ENCODE assay signal across 8 cellular contexts in the genomic region with DNA sequence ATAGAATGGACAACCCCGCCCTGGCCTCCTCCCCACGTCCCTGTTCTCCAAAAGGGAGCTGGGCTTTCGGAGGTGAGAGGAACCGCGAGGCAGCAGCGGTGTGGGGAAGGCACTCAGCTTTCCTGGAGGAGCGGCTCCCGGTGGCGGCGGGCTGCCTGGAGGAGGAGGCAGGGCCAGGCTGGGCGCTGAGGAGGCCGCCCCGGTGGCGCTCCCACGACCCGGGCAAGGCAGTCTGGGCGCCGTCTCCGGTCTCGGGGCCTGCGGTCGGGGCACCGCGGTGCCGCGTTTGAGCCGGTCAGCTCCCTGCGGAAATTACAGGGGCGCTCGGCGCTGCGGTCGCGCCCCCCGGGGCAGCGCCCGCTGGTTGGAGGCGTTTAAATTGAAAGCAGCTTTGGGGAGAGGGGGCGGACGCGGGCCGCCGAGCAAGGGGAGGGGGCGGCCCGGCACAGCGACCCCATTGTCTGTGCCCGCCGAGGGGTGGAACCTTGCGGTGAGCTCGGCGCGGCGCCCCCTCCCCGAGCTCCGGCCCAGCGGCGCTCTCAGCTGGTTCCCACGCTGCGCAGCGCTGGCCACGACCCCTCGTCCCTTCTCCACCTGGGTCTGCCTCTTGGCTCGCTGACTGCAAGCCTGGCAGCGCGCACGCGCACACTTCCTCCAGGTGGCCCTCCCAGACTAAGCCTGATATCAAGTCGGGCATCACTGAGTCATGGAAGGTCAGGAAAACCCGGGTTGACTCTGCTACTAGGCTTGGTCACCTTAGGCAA. TPM values are rescaled to one million over a fixed set of nuclear protein-coding genes. Genes with fewer than 3 reads are reported as not detected.
A peak's percentile ranks its signal among the peaks of the same experiment; 100 is the strongest.
DNase-seq lines count a peak whose midpoint lies in the region; ATAC-seq and TF ChIP-seq lines count a peak whose summit lies in the region.

No MANE protein-coding gene starts in this region.

- H3K36me3 ChIP-seq in heart left ventricle (no peaks in the 10 kb centered on the region), mammary epithelial cell (ENCODE audit: insufficient read depth, low read length) (no peaks in the 10 kb centered on the region), thoracic aorta (no peaks in the 10 kb centered on the region)

- peak overlapping the region; percentile 22 for H2AFZ ChIP-seq in mammary epithelial cell (ENCODE audit: low read depth, low read length)

- H3K4me3 ChIP-seq in heart left ventricle (peak overlapping the region in 1 of 12 donors; percentile 12), mammary epithelial cell (replicated peaks in 1 of 3; ENCODE audit: insufficient read depth in 1 of 3, low read depth in 2 of 3, low read length in 3 of 3) (no peak overlapping the region), thoracic aorta (peak overlapping the region; percentile 25)

- H3K4me1 ChIP-seq in heart left ventricle (peaks cover 0 to 10% (median 0%) of the 10 kb centered on the region in 12 donors), mammary epithelial cell (ENCODE audit: insufficient read depth, low read length) (peaks cover 7% of the 10 kb centered on the region), thoracic aorta (ENCODE audit: control insufficient read depth in 1 of 2, low read depth in 2 of 2) (peaks cover 0 to 9% of the 10 kb centered on the region in 2 donors)

- ATAC-seq in Right ventricle myocardium inferior (no peak), heart left ventricle (no peak), naive B cell (ENCODE audit: low read depth in 2 of 2) (no peak), thoracic aorta (ENCODE audit: insufficient number of reproducible peaks, low FRiP score, low read depth) (no peak)

- intact Hi-C loops in Right ventricle myocardium inferior (cut with DNase I) (no loop called here), heart left ventricle (cut with DNase I) (no loop called here), mammary epithelial cell (cut with micrococcal nuclease) (no loop called here)

- TF ChIP-seq POLR2A in heart left ventricle (IDR thresholded peaks at IDR 0.05), result no peak

- peak overlapping the region in 5 of 8 donors; percentile 42 to 82 (median 53) for H3K4me3 Mint-ChIP-seq in naive B cell

- in situ Hi-C loops in mammary epithelial cell (cut with MboI; ENCODE audit: low sequenced_read_pairs in 2 of 2), result no loop called here

- H3K9me3 ChIP-seq in heart left ventricle (no peaks in the 10 kb centered on the region), mammary epithelial cell (replicated peaks; ENCODE audit: insufficient read depth, low read length) (no peaks in the 10 kb centered on the region), thoracic aorta (no peaks in the 10 kb centered on the region)

- DNase-seq in Right ventricle myocardium inferior (ENCODE audit: missing footprints) (peak; percentile 48), heart left ventricle (no peak), mammary epithelial cell (peak; percentile 80), naive B cell (no peak), thoracic aorta (ENCODE audit: low spot score) (no peak), NCI-H128 (lab: John Stamatoyannopoulos, UW; ENCODE audit: unreplicated experiment) (no peak), pons (ENCODE audit: low spot score) (no peak)
- no peak for DNase-seq in effector CD4-positive, alpha-beta T cell

- H3K27me3 ChIP-seq in heart left ventricle (peaks cover 30 to 92% (median 68%) of the 10 kb centered on the region in 9 donors), mammary epithelial cell (ENCODE audit: insufficient read depth, low read length) (peaks cover 9% of the 10 kb centered on the region), thoracic aorta (replicated peaks; ENCODE audit: insufficient read depth) (peaks cover 31% of the 10 kb centered on the region)

- 2 to 5% (median 3%) methylated on average over 11 to 69 of the region's 69 CpGs for WGBS in heart left ventricle, 4 donors
- 10% methylated on average over 24 of the region's 69 CpGs for WGBS in mammary epithelial cell (ENCODE audit: low coverage, missing lambda C conversion rate)

- peaks cover 7 to 10% (median 7%) of the 10 kb centered on the region in 3 donors for H3K4me1 Mint-ChIP-seq in naive B cell

- H3K79me2 ChIP-seq in mammary epithelial cell (ENCODE audit: insufficient read depth, low read length), result no peaks in the 10 kb centered on the region

- H3K9ac ChIP-seq in mammary epithelial cell (ENCODE audit: insufficient read depth, low read length), result no peak overlapping the region

- H4K20me1 ChIP-seq in mammary epithelial cell (ENCODE audit: insufficient read depth, low read length), result no peaks in the 10 kb centered on the region

- peaks cover 0 to 11% of the 10 kb centered on the region in 2 donors for H3K36me3 Mint-ChIP-seq in naive B cell

- dilution Hi-C loops in mammary epithelial cell (cut with HindIII; ENCODE audit: low sequenced_read_pairs), result loop anchor here (5.0 kb wide), 1 partner anchor 87 kb away; the partner anchor contains the start of gene DLX3

- peak overlapping the region; percentile 64 for H3K4me2 ChIP-seq in mammary epithelial cell (ENCODE audit: insufficient read depth, low read depth, low read length)

- CTCF ChIA-PET in mammary epithelial cell (lab: Charles Lee; ENCODE audit: low non-redundant PET), result no interaction called here

- H3K27ac ChIP-seq in heart left ventricle, result no peak overlapping the region
- no peak overlapping the region for H3K27ac ChIP-seq in mammary epithelial cell (ENCODE audit: insufficient read depth, low read depth, low read length)
- no peak overlapping the region for H3K27ac ChIP-seq in thoracic aorta

- H3K27me3 Mint-ChIP-seq in naive B cell, result peaks cover 60 to 95% (median 95%) of the 10 kb centered on the region in 3 donors

- no TSS peak for BruUV-seq in mammary epithelial cell (replicated peaks; lab: Mats Ljungman, UMichigan)

- H3K27ac Mint-ChIP-seq in naive B cell, result no peak overlapping the region

- H3K9me3 Mint-ChIP-seq in naive B cell, result no peaks in the 10 kb centered on the region

- TF ChIP-seq CTCF in heart left ventricle (IDR thresholded peaks at IDR 0.05) (no peak), mammary epithelial cell (conservative IDR thresholded peaks at IDR 0.05 in 1 of 2, IDR thresholded peaks at IDR 0.05 in 1 of 2; ENCODE audit: extremely low read depth in 1 of 2, insufficient read depth in 1 of 2, low read depth in 1 of 2, low read length in 2 of 2) (no peak), thoracic aorta (IDR thresholded peaks at IDR 0.05) (no peak)

RNA-seq across cellular contexts. Expression of gene DLX4, which starts 58.7 kb away (rescaled TPM):
- total RNA-seq in Right ventricle myocardium inferior, result not detected
- total RNA-seq in heart left ventricle, result under 1 TPM in 1 of 9 donors, not detected in 8; 0.19 TPM
- polyA plus RNA-seq in heart left ventricle, result under 1 TPM in 1 of 2 donors, not detected in 1; 0.03 TPM
- under 1 TPM in 1 of 2 donors, not detected in 1; 0.49 TPM for total RNA-seq in mammary epithelial cell
- polyA plus RNA-seq in mammary epithelial cell, result 0.14 TPM
- not detected for polyA minus RNA-seq in mammary epithelial cell
- under 1 TPM in 3 of 6 donors, not detected in 3; 0.18 to 0.22 (median 0.21) TPM for polyA plus RNA-seq in naive B cell (ENCODE audit: low read depth in 6 of 6)
- total RNA-seq in thoracic aorta, result not detected

Comparison
In these comparisons a context has a peak if more than half of its experiments do, and no peak if none do; other contexts are left out.
1. DNase-seq: peak in Right ventricle myocardium inferior (single experiment) and mammary epithelial cell (single experiment); none in heart left ventricle (0 of 5), naive B cell (single experiment), thoracic aorta (single experiment), NCI-H128 (single experiment), effector CD4-positive, alpha-beta T cell (single experiment) and pons (single experiment).